In genomic region chr17:70134042-70134441, GRCh38 we compare ENCODE assay signal across 32 cellular contexts. TPM values are rescaled to one million over a fixed set of nuclear protein-coding genes. Genes with fewer than 3 reads are reported as not detected.
"Had no signal": no experiment of that assay in that cellular context is flagged by ENCODE, and none has a peak within 500 bp of the region (broad histone marks: within the 10 kb centered on the region; RNA-seq: fewer than 3 reads in every experiment).

No MANE protein-coding gene starts in this region.

- H3K27ac Mint-ChIP-seq: activated CD4-positive, alpha-beta memory T cell treated with anti-CD3 and anti-CD28 coated beads, Interleukin-2, amount 10 ng/mL, durations not matched to agents 7 days and 5 days; activated CD4-positive, alpha-beta T cell treated with anti-CD3 and anti-CD28 coated beads, Interleukin-2, amount 10 ng/mL, durations not matched to agents 7 days and 5 days; activated naive CD4-positive, alpha-beta T cell treated with anti-CD3 and anti-CD28 coated beads, Interleukin-2, amount 50 U/mL, for 24 hours; activated naive CD8-positive, alpha-beta T cell treated with anti-CD3 and anti-CD28 coated beads for 36 hours; activated naive CD8-positive, alpha-beta T cell treated with anti-CD3 and anti-CD28 coated beads, Interleukin-2, amount 50 U/mL, for 24 hours; activated T-cell treated with anti-CD3 and anti-CD28 coated beads, Interleukin-2, amount 50 U/mL, for 24 hours; activated T-cell treated with anti-CD3 and anti-CD28 coated beads, Interleukin-2, amount 50 U/mL, for 72 hours; effector memory CD8-positive, alpha-beta T cell; WTC11 had no signal

- H3K27me3 Mint-ChIP-seq: effector memory CD8-positive, alpha-beta T cell had no signal

- H3K36me3 ChIP-seq: adrenal gland, esophagus muscularis mucosa, gastroesophageal sphincter had no signal

- H3K4me3 ChIP-seq: adrenal gland, body of pancreas, esophagus muscularis mucosa, gastroesophageal sphincter had no signal

- DNase-seq: activated CD4-positive, alpha-beta memory T cell treated with anti-CD3 and anti-CD28 coated beads, Interleukin-2, amount 10 ng/mL, durations not matched to agents 7 days and 5 days; activated CD4-positive, alpha-beta T cell treated with anti-CD3 and anti-CD28 coated beads for 1 hour; activated CD4-positive, alpha-beta T cell treated with anti-CD3 and anti-CD28 coated beads for 4 hours; activated CD4-positive, alpha-beta T cell treated with anti-CD3 and anti-CD28 coated beads, Interleukin-2, amount 10 ng/mL, durations not matched to agents 7 days and 5 days; activated CD4-positive, alpha-beta T cell treated with anti-CD3 and anti-CD28 coated beads, Interleukin-2, amount 50 U/mL, for 4 hours; activated CD8-positive, alpha-beta memory T cell treated with anti-CD3 and anti-CD28 coated beads, Interleukin-2, amount 50 U/mL, for 48 hours; activated gamma-delta T cell; activated naive CD4-positive, alpha-beta T cell; activated naive CD8-positive, alpha-beta T cell treated with anti-CD3 and anti-CD28 coated beads for 36 hours; activated naive CD8-positive, alpha-beta T cell treated with anti-CD3 and anti-CD28 coated beads, Interleukin-2, amount 50 U/mL, for 24 hours; activated T-cell treated with anti-CD3 and anti-CD28 coated beads for 4 hours; activated T-cell treated with anti-CD3 and anti-CD28 coated beads, Interleukin-2, amount 50 U/mL, for 24 hours; activated T-cell treated with anti-CD3 and anti-CD28 coated beads, Interleukin-2, amount 50 U/mL, for 72 hours; adrenal gland; amygdala; aorta; body of pancreas; caudate nucleus; cortex of kidney; dermis blood vessel endothelial cell; effector CD4-positive, alpha-beta T cell; effector memory CD8-positive, alpha-beta T cell; erythroblast; foreskin melanocyte; T-helper 2 cell had no signal

- H3K9me3 ChIP-seq: adrenal gland, body of pancreas, esophagus muscularis mucosa, gastroesophageal sphincter had no signal

- H3K27ac ChIP-seq: adrenal gland, body of pancreas, esophagus muscularis mucosa, gastroesophageal sphincter had no signal

- H3K27me3 ChIP-seq: adrenal gland, body of pancreas, esophagus muscularis mucosa, gastroesophageal sphincter had no signal

- ATAC-seq: activated naive CD8-positive, alpha-beta T cell treated with anti-CD3 and anti-CD28 coated beads, Interleukin-2, amount 50 U/mL, for 24 hours; activated T-cell treated with anti-CD3 and anti-CD28 coated beads, Interleukin-2, amount 50 U/mL, for 72 hours; body of pancreas; effector memory CD8-positive, alpha-beta T cell; gastroesophageal sphincter; WTC11 had no signal

- H3K9me3 Mint-ChIP-seq: activated CD4-positive, alpha-beta memory T cell treated with anti-CD3 and anti-CD28 coated beads, Interleukin-2, amount 10 ng/mL, durations not matched to agents 7 days and 5 days; activated CD4-positive, alpha-beta T cell treated with anti-CD3 and anti-CD28 coated beads, Interleukin-2, amount 10 ng/mL, durations not matched to agents 7 days and 5 days; activated naive CD4-positive, alpha-beta T cell treated with anti-CD3 and anti-CD28 coated beads, Interleukin-2, amount 50 U/mL, for 24 hours; activated naive CD8-positive, alpha-beta T cell treated with anti-CD3 and anti-CD28 coated beads for 36 hours; activated T-cell treated with anti-CD3 and anti-CD28 coated beads, Interleukin-2, amount 50 U/mL, for 24 hours had no signal

- H3K4me3 Mint-ChIP-seq: activated CD4-positive, alpha-beta memory T cell treated with anti-CD3 and anti-CD28 coated beads, Interleukin-2, amount 10 ng/mL, durations not matched to agents 7 days and 5 days; activated CD4-positive, alpha-beta T cell treated with anti-CD3 and anti-CD28 coated beads, Interleukin-2, amount 10 ng/mL, durations not matched to agents 7 days and 5 days; activated naive CD4-positive, alpha-beta T cell treated with anti-CD3 and anti-CD28 coated beads, Interleukin-2, amount 50 U/mL, for 24 hours; activated naive CD8-positive, alpha-beta T cell treated with anti-CD3 and anti-CD28 coated beads for 36 hours; activated naive CD8-positive, alpha-beta T cell treated with anti-CD3 and anti-CD28 coated beads, Interleukin-2, amount 50 U/mL, for 24 hours; activated T-cell treated with anti-CD3 and anti-CD28 coated beads, Interleukin-2, amount 50 U/mL, for 24 hours; activated T-cell treated with anti-CD3 and anti-CD28 coated beads, Interleukin-2, amount 50 U/mL, for 72 hours; effector memory CD8-positive, alpha-beta T cell; WTC11 had no signal

- H3K36me3 Mint-ChIP-seq: activated naive CD4-positive, alpha-beta T cell treated with anti-CD3 and anti-CD28 coated beads, Interleukin-2, amount 50 U/mL, for 24 hours; activated naive CD8-positive, alpha-beta T cell treated with anti-CD3 and anti-CD28 coated beads for 36 hours; WTC11 had no signal

RNA-seq across cellular contexts. Expression of gene KCNJ2, which starts 35.3 kb away (rescaled TPM):
- total RNA-seq: activated CD4-positive, alpha-beta memory T cell treated with anti-CD3 and anti-CD28 coated beads, Interleukin-2, amount 10 ng/mL, durations not matched to agents 7 days and 5 days; activated CD4-positive, alpha-beta T cell treated with anti-CD3 and anti-CD28 coated beads, Interleukin-2, amount 10 ng/mL, durations not matched to agents 7 days and 5 days; activated naive CD8-positive, alpha-beta T cell treated with anti-CD3 and anti-CD28 coated beads for 36 hours; activated T-cell treated with anti-CD3 and anti-CD28 coated beads, Interleukin-2, amount 50 U/mL, for 72 hours; T-helper 1 cell treated with Interleukin-12 subunit alpha and Interleukin-12 subunit beta and Interleukin-4 antibody, amounts not matched to agents 30 ng/mL and 1 ng/mL, for 36 hours had no signal

RNA-seq across cellular contexts. Expression of gene KCNJ16, which starts 59.0 kb away (rescaled TPM):
- total RNA-seq: activated CD4-positive, alpha-beta memory T cell treated with anti-CD3 and anti-CD28 coated beads, Interleukin-2, amount 10 ng/mL, durations not matched to agents 7 days and 5 days; activated CD4-positive, alpha-beta T cell treated with anti-CD3 and anti-CD28 coated beads, Interleukin-2, amount 10 ng/mL, durations not matched to agents 7 days and 5 days; activated naive CD8-positive, alpha-beta T cell treated with anti-CD3 and anti-CD28 coated beads for 36 hours; activated T-cell treated with anti-CD3 and anti-CD28 coated beads, Interleukin-2, amount 50 U/mL, for 72 hours; fibroblast of lung; fibroblast of villous mesenchyme; T-helper 1 cell treated with Interleukin-12 subunit alpha and Interleukin-12 subunit beta and Interleukin-4 antibody, amounts not matched to agents 30 ng/mL and 1 ng/mL, for 36 hours; WTC11 had no signal
